ENCODE assay signal across 18 cellular contexts in the genomic region with DNA sequence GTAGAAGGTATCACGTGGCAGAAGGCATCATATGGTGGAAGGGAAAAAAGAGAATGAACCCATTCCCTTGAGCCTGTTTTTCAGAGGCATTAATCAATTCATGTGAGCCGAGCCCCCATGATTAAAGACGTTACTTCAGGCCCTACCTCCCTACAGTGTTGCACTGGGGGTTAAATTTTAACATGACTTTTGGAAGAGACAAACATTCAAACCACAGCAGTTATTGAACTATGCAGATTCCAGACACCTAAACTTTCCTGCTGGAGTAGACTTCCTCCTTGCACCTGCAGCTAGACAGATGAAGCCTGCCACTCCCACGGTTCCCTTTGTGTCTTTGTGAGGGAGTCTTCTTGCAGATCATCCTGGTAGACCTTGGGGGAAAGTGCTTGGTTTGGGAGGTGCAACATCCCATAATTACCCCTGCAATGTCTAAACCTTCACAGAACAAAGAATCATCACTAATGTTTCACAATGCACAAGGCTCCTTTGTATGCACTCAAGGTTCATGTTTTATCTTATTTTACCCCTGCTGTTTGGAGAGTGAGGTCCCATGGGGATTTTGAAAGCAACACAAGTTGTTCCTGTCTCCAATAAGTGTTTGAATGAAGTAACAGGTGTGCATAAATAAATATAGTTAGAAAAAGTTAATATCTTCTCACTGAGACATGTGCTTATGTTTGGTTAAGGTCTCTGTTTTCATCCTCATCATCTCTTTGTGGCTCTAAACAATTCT.
DNase-seq lines count a peak whose midpoint lies in the region; ATAC-seq and TF ChIP-seq lines count a peak whose summit lies in the region.
"Had no signal": no experiment of that assay in that cellular context is flagged by ENCODE, and none has a peak within 500 bp of the region (broad histone marks: within the 10 kb centered on the region; RNA-seq: fewer than 3 reads in every experiment).

No MANE protein-coding gene starts in this region.

- H3K36me3 Mint-ChIP-seq in activated naive CD8-positive, alpha-beta T cell treated with anti-CD3 and anti-CD28 coated beads, Interleukin-2, amount 10 ng/mL, durations not matched to agents 7 days and 5 days: peaks cover 32% of the 10 kb centered on the region
- H3K36me3 Mint-ChIP-seq in activated naive CD8-positive, alpha-beta T cell treated with anti-CD3 and anti-CD28 coated beads for 36 hours: no peaks in the 10 kb centered on the region
- H3K36me3 Mint-ChIP-seq in stimulated activated memory B cell treated with anti-CD40 and anti-IgM and Interleukin-4, amounts not matched to agents 10 μg/mL and 1 μg/mL and 100 μg/mL, for 72 hours: no peaks in the 10 kb centered on the region
- H3K36me3 Mint-ChIP-seq in CD4-positive, alpha-beta T cell (ENCODE audit: low read depth): no peaks in the 10 kb centered on the region

- no peak overlapping the region for H3K9ac ChIP-seq in OCI-LY1 (ENCODE audit: low read length)

- POLR2A ChIA-PET in activated naive CD8-positive, alpha-beta T cell treated with anti-CD3 and anti-CD28 coated beads, Interleukin-2, amount 10 ng/mL, durations not matched to agents 7 days and 5 days (lab: Charles Lee): interaction anchor here (1.5 kb wide), 1 partner anchor 109 kb away, joined by 4 read pairs; no protein-coding TSS in a partner anchor
- POLR2A ChIA-PET in HEK293T (lab: Yijun Ruan, JAX): no interaction called here
- POLR2A ChIA-PET in CD4-positive, alpha-beta T cell (lab: Charles Lee): no interaction called here

- no peaks in the 10 kb centered on the region for H3K9me3 ChIP-seq in OCI-LY1 (ENCODE audit: low read length)
- no peaks in the 10 kb centered on the region for H3K9me3 ChIP-seq in CD4-positive, alpha-beta T cell (ENCODE audit: control insufficient read depth, low read length)
- H3K9me3 ChIP-seq: esophagus squamous epithelium, heart right ventricle, right lobe of liver had no signal

- H3K4me2 ChIP-seq in OCI-LY1 (ENCODE audit: low read length): peak overlapping the region; percentile 22; the same call in 1 of the 2 replicates

- H3K4me3 ChIP-seq in OCI-LY1 (ENCODE audit: low read depth, low read length, poor library complexity, severe bottlenecking): no peak overlapping the region
- H3K4me3 ChIP-seq: esophagus squamous epithelium, heart right ventricle, right lobe of liver had no signal

- H3F3A ChIP-seq in OCI-LY1 (ENCODE audit: insufficient read depth, low read length): no peaks in the 10 kb centered on the region

- H3K27ac Mint-ChIP-seq in activated naive CD8-positive, alpha-beta T cell treated with anti-CD3 and anti-CD28 coated beads, Interleukin-2, amount 10 ng/mL, durations not matched to agents 7 days and 5 days: peak overlapping the region; percentile 40
- no peak overlapping the region for H3K27ac Mint-ChIP-seq in activated naive CD8-positive, alpha-beta T cell treated with anti-CD3 and anti-CD28 coated beads for 36 hours
- H3K27ac Mint-ChIP-seq in stimulated activated memory B cell treated with anti-CD40 and anti-IgM and Interleukin-4, amounts not matched to agents 10 μg/mL and 1 μg/mL and 100 μg/mL, for 72 hours: peak overlapping the region; percentile 27
- no peak overlapping the region for H3K27ac Mint-ChIP-seq in CD4-positive, alpha-beta T cell

- H3K79me2 ChIP-seq in OCI-LY1 (ENCODE audit: insufficient read depth, low read length): no peaks in the 10 kb centered on the region

- no peaks in the 10 kb centered on the region for H3K27me3 ChIP-seq in OCI-LY1 (ENCODE audit: insufficient read depth, low read length)
- no peaks in the 10 kb centered on the region for H3K27me3 ChIP-seq in CD4-positive, alpha-beta T cell (ENCODE audit: control insufficient read depth, insufficient read depth, low read length)
- H3K27me3 ChIP-seq: heart right ventricle, right lobe of liver had no signal

- no peak for TF ChIP-seq CTCF in OCI-LY1 (IDR thresholded peaks at IDR 0.05; ENCODE audit: low read length)
- no peak for TF ChIP-seq CTCF in CD4-positive, alpha-beta T cell (IDR thresholded peaks at IDR 0.05)

- H3K36me3 ChIP-seq in OCI-LY1 (ENCODE audit: insufficient read depth, low read length): no peaks in the 10 kb centered on the region
- H3K36me3 ChIP-seq: esophagus squamous epithelium, heart right ventricle, right lobe of liver had no signal

- no peaks in the 10 kb centered on the region for H3K9me2 ChIP-seq in OCI-LY1 (ENCODE audit: low read depth, low read length)

- H3K9me3 Mint-ChIP-seq in activated naive CD8-positive, alpha-beta T cell treated with anti-CD3 and anti-CD28 coated beads, Interleukin-2, amount 10 ng/mL, durations not matched to agents 7 days and 5 days: no peaks in the 10 kb centered on the region
- H3K9me3 Mint-ChIP-seq in activated naive CD8-positive, alpha-beta T cell treated with anti-CD3 and anti-CD28 coated beads for 36 hours: no peaks in the 10 kb centered on the region
- peaks cover 8% of the 10 kb centered on the region for H3K9me3 Mint-ChIP-seq in stimulated activated memory B cell treated with anti-CD40 and anti-IgM and Interleukin-4, amounts not matched to agents 10 μg/mL and 1 μg/mL and 100 μg/mL, for 72 hours
- H3K9me3 Mint-ChIP-seq in CD4-positive, alpha-beta T cell: no peaks in the 10 kb centered on the region

- H3K27me3 Mint-ChIP-seq in activated naive CD8-positive, alpha-beta T cell treated with anti-CD3 and anti-CD28 coated beads, Interleukin-2, amount 10 ng/mL, durations not matched to agents 7 days and 5 days: no peaks in the 10 kb centered on the region
- H3K27me3 Mint-ChIP-seq in activated naive CD8-positive, alpha-beta T cell treated with anti-CD3 and anti-CD28 coated beads for 36 hours: peaks cover 19% of the 10 kb centered on the region
- H3K27me3 Mint-ChIP-seq in stimulated activated memory B cell treated with anti-CD40 and anti-IgM and Interleukin-4, amounts not matched to agents 10 μg/mL and 1 μg/mL and 100 μg/mL, for 72 hours: no peaks in the 10 kb centered on the region
- H3K27me3 Mint-ChIP-seq in CD4-positive, alpha-beta T cell: no peaks in the 10 kb centered on the region

- CTCF ChIA-PET in HEK293T (lab: Yijun Ruan, JAX): no interaction called here
- CTCF ChIA-PET in CD4-positive, alpha-beta T cell (lab: Charles Lee): no interaction called here

- H2AFZ ChIP-seq in OCI-LY1 (ENCODE audit: low read length): no peak overlapping the region

- DNase-seq in activated naive CD8-positive, alpha-beta T cell treated with anti-CD3 and anti-CD28 coated beads, Interleukin-2, amount 10 ng/mL, durations not matched to agents 7 days and 5 days: no peak
- no peak for DNase-seq in activated naive CD8-positive, alpha-beta T cell treated with anti-CD3 and anti-CD28 coated beads for 36 hours
- no peak for DNase-seq in HEK293T (ENCODE audit: extremely low spot score)
- no peak for DNase-seq in CD4-positive, alpha-beta T cell
- DNase-seq in activated CD4-positive, alpha-beta T cell treated with anti-CD3 and anti-CD28 coated beads for 48 hours: no peak
- DNase-seq: esophagus squamous epithelium; heart right ventricle; islet precursor cell; mesenchymal stem cell; NCI-H1694 treated with DMSO at 0.1 percent for 48 hours; NCI-H526 treated with DMSO at 0.1 percent for 48 hours; right lobe of liver; stimulated activated CD4-positive, alpha-beta T cell treated with anti-CD3 and anti-CD28 coated beads, Interleukin-2, amount 100 ng/mL, for 24 hours; substantia nigra had no signal

- intact Hi-C loops in CD4-positive, alpha-beta T cell (cut with DNase I, micrococcal nuclease): loop anchor here in 1 of 2 experiments (10.0 kb wide), 1 partner anchor 123 kb away; no protein-coding TSS in a partner anchor

- peaks cover 63% of the 10 kb centered on the region for H3K4me1 ChIP-seq in OCI-LY1 (ENCODE audit: insufficient read depth, low read length, severe bottlenecking)
- H3K4me1 ChIP-seq: right lobe of liver had no signal

- no peak for ATAC-seq in activated naive CD8-positive, alpha-beta T cell treated with anti-CD3 and anti-CD28 coated beads, Interleukin-2, amount 10 ng/mL, durations not matched to agents 7 days and 5 days (ENCODE audit: low read depth)
- peak; percentile 40 for ATAC-seq in HG03175 (IDR thresholded peaks at IDR 0.05; ENCODE audit: unreplicated experiment)
- no peak for ATAC-seq in stimulated activated memory B cell treated with anti-CD40 and anti-IgM and Interleukin-4, amounts not matched to agents 10 μg/mL and 1 μg/mL and 100 μg/mL, for 72 hours
- no peak for ATAC-seq in CD4-positive, alpha-beta T cell (ENCODE audit: poor library complexity)
- ATAC-seq: heart right ventricle, Right ventricle myocardium inferior had no signal

- H3K27ac ChIP-seq in OCI-LY1 (ENCODE audit: low read depth, low read length, poor library complexity, severe bottlenecking): peak overlapping the region; percentile 79
- no peak overlapping the region for H3K27ac ChIP-seq in CD4-positive, alpha-beta T cell (ENCODE audit: low read depth, low read length)
- H3K27ac ChIP-seq: right lobe of liver had no signal

- no peak overlapping the region for H3K4me3 Mint-ChIP-seq in activated naive CD8-positive, alpha-beta T cell treated with anti-CD3 and anti-CD28 coated beads, Interleukin-2, amount 10 ng/mL, durations not matched to agents 7 days and 5 days
- H3K4me3 Mint-ChIP-seq in activated naive CD8-positive, alpha-beta T cell treated with anti-CD3 and anti-CD28 coated beads for 36 hours: no peak overlapping the region
- no peak overlapping the region for H3K4me3 Mint-ChIP-seq in stimulated activated memory B cell treated with anti-CD40 and anti-IgM and Interleukin-4, amounts not matched to agents 10 μg/mL and 1 μg/mL and 100 μg/mL, for 72 hours
- H3K4me3 Mint-ChIP-seq in CD4-positive, alpha-beta T cell: no peak overlapping the region

- H4K20me1 ChIP-seq in OCI-LY1 (ENCODE audit: insufficient read depth, low read length): no peaks in the 10 kb centered on the region

- peaks cover 71% of the 10 kb centered on the region for H3K4me1 Mint-ChIP-seq in activated naive CD8-positive, alpha-beta T cell treated with anti-CD3 and anti-CD28 coated beads, Interleukin-2, amount 10 ng/mL, durations not matched to agents 7 days and 5 days
- peaks cover 24% of the 10 kb centered on the region for H3K4me1 Mint-ChIP-seq in activated naive CD8-positive, alpha-beta T cell treated with anti-CD3 and anti-CD28 coated beads for 36 hours
- peaks cover 88% of the 10 kb centered on the region for H3K4me1 Mint-ChIP-seq in stimulated activated memory B cell treated with anti-CD40 and anti-IgM and Interleukin-4, amounts not matched to agents 10 μg/mL and 1 μg/mL and 100 μg/mL, for 72 hours
- peaks cover 10% of the 10 kb centered on the region for H3K4me1 Mint-ChIP-seq in CD4-positive, alpha-beta T cell (ENCODE audit: low read depth)

TF ChIP-seq in HEK293T, 16 proteins besides CTCF, POLR2A, EP300 and RAD21 (continues in another document):
- TF ChIP-seq FOXM1 (IDR thresholded peaks at IDR 0.05; ENCODE audit: borderline replicate concordance) (no peak), SUZ12 (IDR thresholded peaks at IDR 0.05) (no peak), FOXA1 (IDR thresholded peaks at IDR 0.05) (no peak), BHLHE40 (IDR thresholded peaks at IDR 0.05; ENCODE audit: borderline replicate concordance) (no peak), TARDBP (IDR thresholded peaks at IDR 0.05) (no peak), ARNT (IDR thresholded peaks at IDR 0.05) (no peak)

Comparison
In these comparisons a context has a peak if more than half of its experiments do, and no peak if none do; other contexts are left out.
1. H3K27ac Mint-ChIP-seq: peak in activated naive CD8-positive, alpha-beta T cell treated with anti-CD3 and anti-CD28 coated beads, Interleukin-2, amount 10 ng/mL, durations not matched to agents 7 days and 5 days (single experiment) and stimulated activated memory B cell treated with anti-CD40 and anti-IgM and Interleukin-4, amounts not matched to agents 10 μg/mL and 1 μg/mL and 100 μg/mL, for 72 hours (single experiment); none in activated naive CD8-positive, alpha-beta T cell treated with anti-CD3 and anti-CD28 coated beads for 36 hours (single experiment) and CD4-positive, alpha-beta T cell (single experiment).